In genomic region chr5:149828161-149829011, GRCh38 we compare ENCODE assay signal across 9 cellular contexts.
A peak's percentile ranks its signal among the peaks of the same experiment; 100 is the strongest.
DNase-seq lines count a peak whose midpoint lies in the region; ATAC-seq and TF ChIP-seq lines count a peak whose summit lies in the region.
"Had no signal": no experiment of that assay in that cellular context is flagged by ENCODE, and none has a peak within 500 bp of the region (broad histone marks: within the 10 kb centered on the region; RNA-seq: fewer than 3 reads in every experiment).

No MANE protein-coding gene starts in this region.

- intact Hi-C loops in OCI-LY7 (cut with micrococcal nuclease; ENCODE audit: unreplicated experiment): loop anchor here (1.0 to 2.0 kb wide), 4 partner anchors 98 to 192 kb away; partner anchors contain the start of gene PPARGC1B

- no peak overlapping the region for H3K4me2 ChIP-seq in OCI-LY7 (ENCODE audit: low read length)

- no peaks in the 10 kb centered on the region for H3K79me2 ChIP-seq in OCI-LY7 (ENCODE audit: insufficient read depth, low read depth, low read length)

- H3K4me1 Mint-ChIP-seq in CD8-positive, alpha-beta memory T cell: peaks cover 1 to 5% (median 2%) of the 10 kb centered on the region in 3 donors
- H3K4me1 Mint-ChIP-seq in naive B cell: peaks cover 0 to 4% (median 0%) of the 10 kb centered on the region in 3 donors

- peak overlapping the region in 2 of 8 donors; percentile 1 to 57 for H3K27ac Mint-ChIP-seq in CD8-positive, alpha-beta memory T cell
- no peak overlapping the region for H3K27ac Mint-ChIP-seq in naive B cell
- H3K27ac Mint-ChIP-seq: activated naive CD4-positive, alpha-beta T cell treated with anti-CD3 and anti-CD28 coated beads, Interleukin-2, amount 50 U/mL, for 24 hours had no signal

- CTCF ChIA-PET in CD8-positive, alpha-beta memory T cell (lab: Charles Lee): interaction anchor here (0.7 to 10.4 kb wide), 15 partner anchors 8 to 236 kb away, joined by 3 to 166 read pairs (median 4); no protein-coding TSS in a partner anchor
- CTCF ChIA-PET in OCI-LY7 (lab: Charles Lee; ENCODE audit: unreplicated experiment): interaction anchor here (1.7 kb wide), 1 partner anchor 161 kb away, joined by 4 read pairs; no protein-coding TSS in a partner anchor

- H3K9me3 Mint-ChIP-seq in CD8-positive, alpha-beta memory T cell: no peaks in the 10 kb centered on the region
- no peaks in the 10 kb centered on the region for H3K9me3 Mint-ChIP-seq in naive B cell
- H3K9me3 Mint-ChIP-seq: activated naive CD4-positive, alpha-beta T cell treated with anti-CD3 and anti-CD28 coated beads, Interleukin-2, amount 50 U/mL, for 24 hours had no signal

- ATAC-seq in GM19467 (IDR thresholded peaks at IDR 0.05; ENCODE audit: unreplicated experiment) (peak; percentile 72), esophagus mucosa (peak; percentile 87), naive B cell (ENCODE audit: low read depth in 2 of 2) (peak; percentile 62 to 74)

- no TSS peak for BruUV-seq in OCI-LY7 (replicated peaks; lab: Mats Ljungman, UMichigan)

- TF ChIP-seq CTCF in OCI-LY7 (conservative IDR thresholded peaks at IDR 0.05; ENCODE audit: low read length): peak; percentile 91

- H3K27me3 Mint-ChIP-seq in CD8-positive, alpha-beta memory T cell: no peaks in the 10 kb centered on the region
- H3K27me3 Mint-ChIP-seq in naive B cell: no peaks in the 10 kb centered on the region
- H3K27me3 Mint-ChIP-seq: activated naive CD4-positive, alpha-beta T cell treated with anti-CD3 and anti-CD28 coated beads, Interleukin-2, amount 50 U/mL, for 24 hours had no signal

- no peaks in the 10 kb centered on the region for H3K4me1 ChIP-seq in CD8-positive, alpha-beta memory T cell (ENCODE audit: insufficient read depth, low read length)
- H3K4me1 ChIP-seq in OCI-LY7 (ENCODE audit: insufficient read depth, low read length, poor library complexity, severe bottlenecking): peaks cover 3% of the 10 kb centered on the region

- DNase-seq in CD8-positive, alpha-beta memory T cell: peak; percentile 50 to 81 (median 69)
- DNase-seq in HUDEP-2 (lab: John Stamatoyannopoulos, UW; ENCODE audit: unreplicated experiment in 76 of 76): peak in 68 of 76 experiments; percentile 12 to 81 (median 60)
- peak; percentile 87 for DNase-seq in OCI-LY7 (ENCODE audit: low spot score)
- peak; percentile 83 for DNase-seq in activated CD8-positive, alpha-beta memory T cell treated with anti-CD3 and anti-CD28 coated beads, Interleukin-2, amount 50 U/mL, for 4 hours
- DNase-seq in naive B cell: peak; percentile 67
- DNase-seq in stimulated activated CD8-positive, alpha-beta memory T cell treated with anti-CD3 and anti-CD28 coated beads, Interleukin-7, amount 100 ng/mL, for 24 hours (ENCODE audit: low read depth): peak; percentile 69

- no peak overlapping the region for H3K4me3 ChIP-seq in CD8-positive, alpha-beta memory T cell (ENCODE audit: low read length)
- no peak overlapping the region for H3K4me3 ChIP-seq in OCI-LY7 (ENCODE audit: low read depth, low read length, poor library complexity, severe bottlenecking)

- no peaks in the 10 kb centered on the region for H3K27me3 ChIP-seq in CD8-positive, alpha-beta memory T cell (ENCODE audit: insufficient read depth, low read length, poor library complexity, severe bottlenecking)

- POLR2A ChIA-PET in CD8-positive, alpha-beta memory T cell (lab: Charles Lee): no interaction called here
- POLR2A ChIA-PET in OCI-LY7 (lab: Charles Lee): no interaction called here

- H3K27ac ChIP-seq in CD8-positive, alpha-beta memory T cell (ENCODE audit: low read depth, low read length): no peak overlapping the region
- no peak overlapping the region for H3K27ac ChIP-seq in OCI-LY7 (ENCODE audit: low read depth, low read length, poor library complexity, severe bottlenecking)

- H3K36me3 Mint-ChIP-seq in CD8-positive, alpha-beta memory T cell: peaks cover 0 to 14% (median 3%) of the 10 kb centered on the region in 3 donors
- no peaks in the 10 kb centered on the region for H3K36me3 Mint-ChIP-seq in naive B cell

- no peak overlapping the region for H3K4me3 Mint-ChIP-seq in CD8-positive, alpha-beta memory T cell
- no peak overlapping the region for H3K4me3 Mint-ChIP-seq in naive B cell
- H3K4me3 Mint-ChIP-seq: activated naive CD4-positive, alpha-beta T cell treated with anti-CD3 and anti-CD28 coated beads, Interleukin-2, amount 50 U/mL, for 24 hours had no signal

- no peak overlapping the region for H2AFZ ChIP-seq in OCI-LY7 (ENCODE audit: low read length)

- H3K9me2 ChIP-seq in OCI-LY7 (ENCODE audit: insufficient read depth, low read length): no peaks in the 10 kb centered on the region

- H3K36me3 ChIP-seq in CD8-positive, alpha-beta memory T cell (ENCODE audit: insufficient read depth, low read length): no peaks in the 10 kb centered on the region
- peaks cover 28% of the 10 kb centered on the region; the same call in 1 of the 2 replicates for H3K36me3 ChIP-seq in OCI-LY7 (ENCODE audit: insufficient read depth, low read length)

- H4K20me1 ChIP-seq in OCI-LY7 (ENCODE audit: insufficient read depth, low read length): no peaks in the 10 kb centered on the region

- no peaks in the 10 kb centered on the region for H3K9me3 ChIP-seq in CD8-positive, alpha-beta memory T cell (ENCODE audit: low read length)
- H3K9me3 ChIP-seq in OCI-LY7 (ENCODE audit: low read length): no peaks in the 10 kb centered on the region
